8 cellular contexts compared by ENCODE assay signal in the genomic region with DNA sequence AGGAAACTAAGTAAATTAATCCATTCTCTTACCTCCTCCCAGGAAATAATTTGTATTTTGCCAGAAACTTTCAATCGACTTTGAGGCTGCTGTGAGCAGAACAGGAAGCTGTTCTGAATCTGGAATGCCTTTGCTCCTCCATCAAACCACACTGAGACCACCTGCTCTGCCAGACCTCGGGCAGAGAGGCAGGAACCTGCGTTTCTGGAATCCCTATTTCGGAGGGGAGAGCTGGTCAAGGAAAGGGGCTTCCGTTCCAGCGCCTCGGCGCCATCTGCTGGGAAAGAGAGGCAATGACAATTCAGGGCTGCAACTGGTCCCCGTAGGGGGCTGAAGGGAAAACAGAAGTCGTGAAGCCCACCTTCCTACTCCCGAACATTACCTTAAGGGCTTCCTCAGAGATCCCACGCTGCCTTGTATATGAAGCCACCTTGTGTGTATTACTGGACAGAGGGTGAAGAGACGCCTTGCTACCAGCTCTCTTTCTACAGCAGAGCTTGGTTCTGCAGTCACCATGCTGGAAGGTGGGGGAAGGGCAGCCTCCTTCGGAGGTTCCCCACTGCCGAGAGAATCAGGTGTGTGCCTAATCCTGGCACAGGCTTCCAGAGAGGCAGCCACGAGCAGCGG. TPM values are rescaled to one million over a fixed set of nuclear protein-coding genes. Genes with fewer than 3 reads are reported as not detected.
DNase-seq lines count a peak whose midpoint lies in the region; ATAC-seq and TF ChIP-seq lines count a peak whose summit lies in the region.

No MANE protein-coding gene starts in this region.

- H3F3A ChIP-seq in PC-9 (ENCODE audit: insufficient read depth, low read depth) = no peaks in the 10 kb centered on the region

- no peaks in the 10 kb centered on the region for H3K9me3 ChIP-seq in BE2C
- no peaks in the 10 kb centered on the region for H3K9me3 ChIP-seq in PC-9 (ENCODE audit: insufficient read depth, low read depth)

- H3K27ac ChIP-seq in PC-9 = no peak overlapping the region

- no peaks in the 10 kb centered on the region for H3K9me3 Mint-ChIP-seq in natural killer cell treated with Interleukin-12 subunit alpha and Interleukin-12 subunit beta and Interleukin-15 and Interleukin-18, amount 100 ng/mL, for 72 hours
- peaks cover 0 to 6% of the 10 kb centered on the region in 2 donors for H3K9me3 Mint-ChIP-seq in stimulated activated naive B cell treated with anti-CD40 and anti-IgM and Interleukin-4, amounts not matched to agents 10 μg/mL and 1 μg/mL and 100 μg/mL, for 72 hours

- H3K79me2 ChIP-seq in PC-9 (ENCODE audit: low read depth) = no peaks in the 10 kb centered on the region

- peak; percentile 75 for ATAC-seq in GM19372 (IDR thresholded peaks at IDR 0.05; ENCODE audit: low read depth, unreplicated experiment)
- ATAC-seq in natural killer cell treated with Interleukin-12 subunit alpha and Interleukin-12 subunit beta and Interleukin-15 and Interleukin-18, amount 100 ng/mL, for 72 hours = peak; percentile 71 to 83
- peak; percentile 81 to 86 for ATAC-seq in stimulated activated naive B cell treated with anti-CD40 and anti-IgM and Interleukin-4, amounts not matched to agents 10 μg/mL and 1 μg/mL and 100 μg/mL, for 72 hours (replicated peaks)

- peaks cover 19 to 23% of the 10 kb centered on the region in 2 donors for H3K27me3 Mint-ChIP-seq in natural killer cell treated with Interleukin-12 subunit alpha and Interleukin-12 subunit beta and Interleukin-15 and Interleukin-18, amount 100 ng/mL, for 72 hours
- H3K27me3 Mint-ChIP-seq in stimulated activated naive B cell treated with anti-CD40 and anti-IgM and Interleukin-4, amounts not matched to agents 10 μg/mL and 1 μg/mL and 100 μg/mL, for 72 hours = peaks cover 39 to 57% of the 10 kb centered on the region in 2 donors

- no peaks in the 10 kb centered on the region for H4K20me1 ChIP-seq in PC-9 (ENCODE audit: insufficient read depth)

- DNase-seq in BE2C (peak; percentile 81), HuH-7 (ENCODE audit: low spot score) (peak; percentile 93), PC-9 (peak in 1 of 2 experiments; percentile 76), activated T-helper 1 cell treated with Interleukin-2 at 50 U/mL for 16 hours (ENCODE audit: low read depth) (peak; percentile 39), fibroblast of the aortic adventitia (ENCODE audit: low read depth) (peak; percentile 64)
- DNase-seq in natural killer cell treated with Interleukin-12 subunit alpha and Interleukin-12 subunit beta and Interleukin-15 and Interleukin-18, amount 100 ng/mL, for 72 hours (ENCODE audit: low spot score) = peak; percentile 76
- DNase-seq in stimulated activated naive B cell treated with anti-CD40 and anti-IgM and Interleukin-4, amounts not matched to agents 10 μg/mL and 1 μg/mL and 100 μg/mL, for 72 hours = peak; percentile 46

- peak overlapping the region; percentile 59 for H3K4me3 ChIP-seq in BE2C (ENCODE audit: low read depth, low read length)
- H3K4me3 ChIP-seq in PC-9 = peak overlapping the region; percentile 54
- peak overlapping the region; percentile 51 for H3K4me3 ChIP-seq in fibroblast of the aortic adventitia (ENCODE audit: low read depth, low read length)

- CTCF ChIA-PET in PC-9 (lab: Charles Lee) = interaction anchor here (0.7 to 1.6 kb wide), 5 partner anchors 15 to 113 kb away, joined by 3 to 17 read pairs (median 3); no protein-coding TSS in a partner anchor

- no peaks in the 10 kb centered on the region for H3K9me2 ChIP-seq in PC-9 (ENCODE audit: insufficient read depth)

- peaks cover 7 to 8% of the 10 kb centered on the region in 2 donors for H3K4me1 Mint-ChIP-seq in natural killer cell treated with Interleukin-12 subunit alpha and Interleukin-12 subunit beta and Interleukin-15 and Interleukin-18, amount 100 ng/mL, for 72 hours (ENCODE audit: low read depth in 2 of 2)
- peaks cover 10 to 12% of the 10 kb centered on the region in 2 donors for H3K4me1 Mint-ChIP-seq in stimulated activated naive B cell treated with anti-CD40 and anti-IgM and Interleukin-4, amounts not matched to agents 10 μg/mL and 1 μg/mL and 100 μg/mL, for 72 hours

- intact Hi-C loops in PC-9 (cut with micrococcal nuclease; ENCODE audit: unreplicated experiment) = loop anchor here (2.0 to 10.0 kb wide), 4 partner anchors 79 to 777 kb away; partner anchors contain the start of gene ZNF746

- H3K27me3 ChIP-seq in BE2C = no peaks in the 10 kb centered on the region
- 0 out of 2 replicates have a peak, but pooled peaks cover 12% of the 10 kb centered on the region for H3K27me3 ChIP-seq in PC-9 (ENCODE audit: insufficient read depth, low read depth)

- no peaks in the 10 kb centered on the region for H3K36me3 Mint-ChIP-seq in natural killer cell treated with Interleukin-12 subunit alpha and Interleukin-12 subunit beta and Interleukin-15 and Interleukin-18, amount 100 ng/mL, for 72 hours
- no peaks in the 10 kb centered on the region for H3K36me3 Mint-ChIP-seq in stimulated activated naive B cell treated with anti-CD40 and anti-IgM and Interleukin-4, amounts not matched to agents 10 μg/mL and 1 μg/mL and 100 μg/mL, for 72 hours

- H3K4me1 ChIP-seq in BE2C = no peaks in the 10 kb centered on the region
- peaks cover 7% of the 10 kb centered on the region; the same call in 1 of the 2 replicates for H3K4me1 ChIP-seq in PC-9 (replicated peaks; ENCODE audit: insufficient read depth)

- BruUV-seq in PC-9 (replicated peaks; lab: Mats Ljungman, UMichigan) = no TSS peak

- peak overlapping the region; percentile 94 for H3K4me2 ChIP-seq in PC-9

- H3K36me3 ChIP-seq in BE2C = no peaks in the 10 kb centered on the region
- H3K36me3 ChIP-seq in PC-9 (ENCODE audit: low read depth) = no peaks in the 10 kb centered on the region

- peak overlapping the region in 1 of 2 donors; percentile 68 for H3K27ac Mint-ChIP-seq in natural killer cell treated with Interleukin-12 subunit alpha and Interleukin-12 subunit beta and Interleukin-15 and Interleukin-18, amount 100 ng/mL, for 72 hours
- H3K27ac Mint-ChIP-seq in stimulated activated naive B cell treated with anti-CD40 and anti-IgM and Interleukin-4, amounts not matched to agents 10 μg/mL and 1 μg/mL and 100 μg/mL, for 72 hours = peak overlapping the region; percentile 65

- POLR2A ChIA-PET in PC-9 (lab: Charles Lee; ENCODE audit: unreplicated experiment) = interaction anchor here (0.5 to 0.7 kb wide), 3 partner anchors 28 to 328 kb away, joined by 3 to 6 read pairs (median 5); no protein-coding TSS in a partner anchor

- peak; percentile 96 for TF ChIP-seq CTCF in BE2C (IDR thresholded peaks at IDR 0.05; ENCODE audit: low read depth, low read length)
- peak; percentile 96 for TF ChIP-seq CTCF in PC-9 (conservative IDR thresholded peaks at IDR 0.05)
- peak; percentile 97 for TF ChIP-seq CTCF in fibroblast of the aortic adventitia (IDR thresholded peaks at IDR 0.05; ENCODE audit: insufficient read depth, low read length)

- peak overlapping the region; percentile 64 for H3K4me3 Mint-ChIP-seq in natural killer cell treated with Interleukin-12 subunit alpha and Interleukin-12 subunit beta and Interleukin-15 and Interleukin-18, amount 100 ng/mL, for 72 hours
- peak overlapping the region; percentile 84 to 86 for H3K4me3 Mint-ChIP-seq in stimulated activated naive B cell treated with anti-CD40 and anti-IgM and Interleukin-4, amounts not matched to agents 10 μg/mL and 1 μg/mL and 100 μg/mL, for 72 hours

- H2AFZ ChIP-seq in PC-9 = peak overlapping the region; percentile 79

RNA-seq across cellular contexts. Expression of gene ZNF467, which starts 31.2 kb away (rescaled TPM):
- polyA plus RNA-seq in BE2C (2012; ENCODE audit: insufficient read depth, insufficient read length, low read depth) = 149 TPM
- total RNA-seq in PC-9 (2021) (6.6 and 10.3 TPM in 2 replicates), fibroblast of the aortic adventitia (ENCODE audit: low replicate concordance) (0.27 and 5.1 TPM in 2 replicates)
- total RNA-seq in natural killer cell treated with Interleukin-12 subunit alpha and Interleukin-12 subunit beta and Interleukin-15 and Interleukin-18, amount 100 ng/mL, for 72 hours = under 1 TPM; 0.10 to 0.28 TPM
